ENCODE assay signal across 17 cellular contexts in the genomic region with DNA sequence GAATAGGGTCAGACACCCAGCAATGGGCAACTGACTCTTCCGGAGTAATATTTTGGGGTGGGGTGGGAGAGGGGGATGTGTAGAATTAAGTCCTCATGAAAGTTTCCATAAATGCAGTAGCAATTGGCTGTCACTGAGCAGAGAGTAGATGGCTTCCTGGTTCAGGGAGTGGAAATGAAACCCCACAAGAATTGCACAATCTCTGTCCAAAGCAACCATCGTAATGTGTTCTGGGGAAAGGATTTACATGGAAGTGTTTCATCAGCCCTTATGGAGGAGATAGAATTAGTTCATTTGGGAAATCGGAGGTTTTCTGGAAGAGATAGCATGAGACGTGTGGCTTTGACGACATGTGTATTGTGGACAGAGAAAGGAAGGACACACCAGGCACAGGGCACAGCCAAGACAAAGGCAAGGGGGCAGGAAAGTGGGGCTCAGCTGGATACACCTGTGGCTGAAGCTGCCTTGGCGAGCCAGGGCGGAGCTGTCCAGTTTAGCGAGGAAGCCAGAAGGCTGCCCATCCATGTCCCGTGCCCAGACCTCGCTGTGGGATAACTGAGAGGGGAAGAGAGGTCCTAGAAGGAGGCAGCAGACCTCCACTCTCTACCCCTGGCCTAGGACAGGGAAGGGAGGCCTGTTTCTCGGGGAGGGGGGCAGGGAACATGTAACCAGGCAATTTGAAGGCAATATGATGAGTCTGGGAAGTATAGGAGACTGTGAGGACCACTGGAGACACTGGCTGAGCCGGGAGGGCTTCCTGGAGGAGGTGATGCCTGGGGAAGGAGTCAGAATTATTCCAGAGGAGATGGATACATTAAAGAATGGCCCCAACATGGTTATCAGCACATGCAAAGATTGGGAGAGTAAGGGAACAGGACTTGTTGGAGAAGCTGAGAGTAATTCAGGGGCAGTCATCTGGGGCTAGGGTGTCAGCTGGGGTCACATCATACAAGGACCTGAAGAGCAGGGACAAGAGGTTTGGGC. TPM values are rescaled to one million over a fixed set of nuclear protein-coding genes. Genes with fewer than 3 reads are reported as not detected.
DNase-seq lines count a peak whose midpoint lies in the region; ATAC-seq and TF ChIP-seq lines count a peak whose summit lies in the region.
"Had no signal": no experiment of that assay in that cellular context is flagged by ENCODE, and none has a peak within 500 bp of the region (broad histone marks: within the 10 kb centered on the region; RNA-seq: fewer than 3 reads in every experiment).

No MANE protein-coding gene starts in this region.

- TF ChIP-seq CTCF in epithelial cell of esophagus (IDR thresholded peaks at IDR 0.05; ENCODE audit: insufficient read depth, low read depth, low read length, missing control alignments) (no peak), neutrophil (IDR thresholded peaks at IDR 0.05) (no peak), gastrocnemius medialis (IDR thresholded peaks at IDR 0.05 in 4 of 5, conservative IDR thresholded peaks at IDR 0.05 in 1 of 5) (no peak), GM10248 (IDR thresholded peaks at IDR 0.05; ENCODE audit: control extremely low read depth, extremely low read depth, low read depth, missing control alignments) (no peak)

- intact Hi-C loops in gastrocnemius medialis (cut with DNase I; ENCODE audit: low total_unique reads): no loop called here

- H3K36me3 ChIP-seq in neutrophil (no peaks in the 10 kb centered on the region), gastrocnemius medialis (no peaks in the 10 kb centered on the region)
- H3K36me3 ChIP-seq: gastroesophageal sphincter had no signal

- no peak for TF ChIP-seq POLR2A in gastrocnemius medialis (IDR thresholded peaks at IDR 0.05)

- H3K4me1 ChIP-seq in neutrophil (ENCODE audit: control insufficient read depth in 1 of 2, insufficient read depth in 1 of 2, low read depth in 1 of 2, low read length in 1 of 2) (peaks cover 17 to 32% of the 10 kb centered on the region in 2 experiments), gastrocnemius medialis (no peaks in the 10 kb centered on the region)

- H3K27me3 ChIP-seq in neutrophil (peaks cover 26% of the 10 kb centered on the region), gastrocnemius medialis (peaks cover 10 to 26% (median 26%) of the 10 kb centered on the region in 3 donors)

- ATAC-seq in gastrocnemius medialis (no peak), GM18870 (IDR thresholded peaks at IDR 0.05; ENCODE audit: unreplicated experiment) (no peak), GM21786 (IDR thresholded peaks at IDR 0.05; ENCODE audit: unreplicated experiment) (no peak)
- ATAC-seq: gastroesophageal sphincter had no signal

- H3K9me3 ChIP-seq in neutrophil (no peaks in the 10 kb centered on the region), gastrocnemius medialis (no peaks in the 10 kb centered on the region)
- H3K9me3 ChIP-seq: gastroesophageal sphincter had no signal

- in situ Hi-C loops in gastrocnemius medialis (cut with MboI; ENCODE audit: low sequenced_read_pairs in 4 of 4): no loop called here

- H3K27ac ChIP-seq in neutrophil: peak overlapping the region; percentile 42
- H3K27ac ChIP-seq in gastrocnemius medialis: no peak overlapping the region
- H3K27ac ChIP-seq: gastroesophageal sphincter had no signal

- CTCF ChIA-PET in GM10248 (lab: Yijun Ruan, JAX): interaction anchor here (1.0 kb wide), 1 partner anchor 66 kb away, joined by 3 read pairs; no protein-coding TSS in a partner anchor

- H3K4me3 ChIP-seq in epithelial cell of esophagus (ENCODE audit: low read length) (no peak overlapping the region), neutrophil (ENCODE audit: low read depth in 1 of 2, low read length in 1 of 2) (peak overlapping the region in 1 of 2 experiments; percentile 2), gastrocnemius medialis (no peak overlapping the region)
- H3K4me3 ChIP-seq: gastroesophageal sphincter had no signal

- POLR2A ChIA-PET in GM10248 (lab: Yijun Ruan, JAX): no interaction called here

- peak; percentile 46 for DNase-seq in GF-D8 (lab: John Stamatoyannopoulos, UW)
- DNase-seq in MV-4-11 (lab: John Stamatoyannopoulos, UW): peak; percentile 99
- peak; percentile 16 for DNase-seq in epithelial cell of esophagus (ENCODE audit: low read depth)
- no peak for DNase-seq in gastrocnemius medialis
- DNase-seq in GM10248 (ENCODE audit: extremely low spot score): no peak
- DNase-seq: activated CD4-positive, alpha-beta T cell treated with anti-CD3 and anti-CD28 coated beads for 4 hours; H7; stimulated activated CD4-positive, alpha-beta T cell treated with anti-CD3 and anti-CD28 coated beads, Interleukin-4, amount 100 ng/mL, for 4 hours; stimulated activated naive CD4-positive, alpha-beta T cell had no signal

RNA-seq across cellular contexts. Expression of a gene that starts 2.6 kb away (rescaled TPM):
- total RNA-seq in gastrocnemius medialis: under 1 TPM in 1 of 4 donors, not detected in 3; 0.86 TPM
- total RNA-seq: activated T-helper 1 cell treated with anti-CD3 and anti-CD28 coated beads, Interleukin-12 subunit alpha, Interleukin-12 subunit beta, Interleukin-2, Interleukin-4 antibody, amounts not matched to agents 30 ng/mL and 10 ng/mL and 1 ng/mL, durations not matched to agents 14 hours and 24 hours and 36 hours; astrocyte; H7; OCI-LY7; pulmonary artery endothelial cell had no signal

RNA-seq across cellular contexts. Expression of a gene that starts 12.8 kb away (rescaled TPM):
- 1 to 10 TPM in 3 of 4 donors, under 1 TPM in 1; 0.56 to 1.3 (median 1.0) TPM for total RNA-seq in gastrocnemius medialis
- total RNA-seq: activated T-helper 1 cell treated with anti-CD3 and anti-CD28 coated beads, Interleukin-12 subunit alpha, Interleukin-12 subunit beta, Interleukin-2, Interleukin-4 antibody, amounts not matched to agents 30 ng/mL and 10 ng/mL and 1 ng/mL, durations not matched to agents 14 hours and 24 hours and 36 hours; astrocyte; H7; OCI-LY7; pulmonary artery endothelial cell had no signal

RNA-seq across cellular contexts. Expression of a gene that starts 28.5 kb away (rescaled TPM):
- total RNA-seq in gastrocnemius medialis: not detected
- total RNA-seq: activated T-helper 1 cell treated with anti-CD3 and anti-CD28 coated beads, Interleukin-12 subunit alpha, Interleukin-12 subunit beta, Interleukin-2, Interleukin-4 antibody, amounts not matched to agents 30 ng/mL and 10 ng/mL and 1 ng/mL, durations not matched to agents 14 hours and 24 hours and 36 hours; astrocyte; gastroesophageal sphincter; H7; OCI-LY7 had no signal

RNA-seq across cellular contexts. Expression of a gene that starts 32.6 kb away (rescaled TPM):
- total RNA-seq in gastrocnemius medialis: not detected
- total RNA-seq: activated T-helper 1 cell treated with anti-CD3 and anti-CD28 coated beads, Interleukin-12 subunit alpha, Interleukin-12 subunit beta, Interleukin-2, Interleukin-4 antibody, amounts not matched to agents 30 ng/mL and 10 ng/mL and 1 ng/mL, durations not matched to agents 14 hours and 24 hours and 36 hours; astrocyte; H7; pulmonary artery endothelial cell had no signal

RNA-seq across cellular contexts. Expression of a gene that starts 53.9 kb away (rescaled TPM):
- total RNA-seq in gastrocnemius medialis: 100 to 1,000 TPM; 109 to 146 (median 126) TPM

Comparison
In these comparisons a context has a peak if more than half of its experiments do, and no peak if none do; other contexts are left out.
1. DNase-seq: peak in GF-D8 (single experiment), MV-4-11 (single experiment) and epithelial cell of esophagus (single experiment); none in gastrocnemius medialis (0 of 2) and GM10248 (single experiment).